In genomic region chr17:7113273-7114071, GRCh38 we compare ENCODE assay signal across 21 cellular contexts. TPM values are rescaled to one million over a fixed set of nuclear protein-coding genes. Genes with fewer than 3 reads are reported as not detected.
DNase-seq lines count a peak whose midpoint lies in the region; ATAC-seq, FAIRE-seq and TF ChIP-seq lines count a peak whose summit lies in the region.
"Had no signal": no experiment of that assay in that cellular context is flagged by ENCODE, and none has a peak within 500 bp of the region (broad histone marks: within the 10 kb centered on the region; RNA-seq: fewer than 3 reads in every experiment).

No MANE protein-coding gene starts in this region.

- peak; percentile 6 for DNase-seq in activated effector memory CD4-positive, alpha-beta T cell treated with anti-CD3 and anti-CD28 coated beads, Interleukin-2, amount 50 U/mL, for 16 hours
- no peak for DNase-seq in activated effector memory CD4-positive, alpha-beta T cell treated with Interleukin-2 at 50 U/mL for 16 hours
- no peak for DNase-seq in GM12878 (ENCODE audit: low read depth, low spot score)
- peak in 1 of 3 donors; percentile 43 for DNase-seq in right lobe of liver
- DNase-seq in hypothalamus (lab: John Stamatoyannopoulos, UW) = no peak
- DNase-seq in inferior parietal cortex (ENCODE audit: extremely low spot score) = no peak
- DNase-seq in left ventricle myocardium superior = no peak
- no peak for DNase-seq in mucosa of descending colon
- DNase-seq: 8988T, DND-41, GDM1, H7, NCI-H1436 treated with DMSO at 0.1 percent for 48 hours, NCI-H2081 treated with DMSO at 0.1 percent for 48 hours, NCI-H524, PC-9, SW 1271 had no signal

- H3K4me3 ChIP-seq in GM12878 (no peak overlapping the region), right lobe of liver (peak overlapping the region; percentile 56 to 77 (median 76)), mucosa of descending colon (no peak overlapping the region)
- H3K4me3 ChIP-seq: PC-9, SJSA1 had no signal

- intact Hi-C loops in GM12878 (cut with micrococcal nuclease; ENCODE audit: unreplicated experiment) (no loop called here), right lobe of liver (cut with DNase I) (no loop called here), left ventricle myocardium superior (cut with micrococcal nuclease) (no loop called here), mucosa of descending colon (cut with DNase I, micrococcal nuclease) (no loop called here)

- CTCF ChIA-PET in GM12878 (lab: Yijun Ruan, JAX) = no interaction called here

- H3K9me3 ChIP-seq in GM12878 (replicated peaks; ENCODE audit: control insufficient read depth, insufficient read depth, low read length) (no peaks in the 10 kb centered on the region), right lobe of liver (no peaks in the 10 kb centered on the region), mucosa of descending colon (no peaks in the 10 kb centered on the region)
- H3K9me3 ChIP-seq: SJSA1 had no signal

- no peaks in the 10 kb centered on the region for H3K36me3 ChIP-seq in GM12878 (ENCODE audit: control insufficient read depth in 2 of 2, insufficient read depth in 2 of 2, low read length in 1 of 2)
- peaks cover 0 to under 1% (median 0%) of the 10 kb centered on the region in 4 donors for H3K36me3 ChIP-seq in right lobe of liver
- H3K36me3 ChIP-seq in mucosa of descending colon (ENCODE audit: low read depth) = no peaks in the 10 kb centered on the region
- H3K36me3 ChIP-seq: SJSA1 had no signal

- H3K4me1 ChIP-seq in GM12878 (ENCODE audit: control insufficient read depth, insufficient read depth, low read length) (peaks cover 7% of the 10 kb centered on the region), right lobe of liver (peaks cover 0 to 33% (median 10%) of the 10 kb centered on the region in 4 donors), mucosa of descending colon (ENCODE audit: low read depth) (no peaks in the 10 kb centered on the region)
- H3K4me1 ChIP-seq: SJSA1 had no signal

- TF ChIP-seq CTCF in GM12878 (IDR thresholded peaks at IDR 0.05 in 2 of 3, conservative IDR thresholded peaks at IDR 0.05 in 1 of 3; ENCODE audit: control insufficient read depth in 2 of 3, extremely low read depth in 1 of 3, insufficient read depth in 1 of 3, low read depth in 3 of 3, low read length in 3 of 3) = no peak
- no peak for TF ChIP-seq CTCF in right lobe of liver (IDR thresholded peaks at IDR 0.05)
- no peak for TF ChIP-seq CTCF in mucosa of descending colon (IDR thresholded peaks at IDR 0.05)

- H3K79me2 ChIP-seq in GM12878 (ENCODE audit: control insufficient read depth, insufficient read depth, low read length) = no peaks in the 10 kb centered on the region

- no peak for ATAC-seq in GM12878
- no peak for ATAC-seq in right lobe of liver
- no peak for ATAC-seq in left ventricle myocardium superior
- ATAC-seq in mucosa of descending colon = no peak

- TF ChIP-seq POLR2A in GM12878 (IDR thresholded peaks at IDR 0.05; ENCODE audit: low read depth, low read length) (no peak), right lobe of liver (IDR thresholded peaks at IDR 0.05) (no peak)

- H3K4me2 ChIP-seq in GM12878 (ENCODE audit: control insufficient read depth, insufficient read depth) = no peak overlapping the region
- H3K4me2 ChIP-seq: PC-9 had no signal

- SMC1A ChIA-PET in GM12878 (lab: Charles Lee; ENCODE audit: uncharacterized antibody, unreplicated experiment) = interaction anchor here (0.7 kb wide), 2 partner anchors 19 to 56 kb away, joined by 3 to 4 read pairs; no protein-coding TSS in a partner anchor

- H3K27me3 ChIP-seq in GM12878 (replicated peaks in 1 of 2; ENCODE audit: control insufficient read depth in 2 of 2, insufficient read depth in 2 of 2, low read length in 1 of 2) (no peaks in the 10 kb centered on the region), right lobe of liver (no peaks in the 10 kb centered on the region)

- TF ChIP-seq EP300 in GM12878 (IDR thresholded peaks at IDR 0.05; ENCODE audit: borderline replicate concordance in 1 of 2, control insufficient read depth in 1 of 2, low read depth in 2 of 2, low read length in 2 of 2) = no peak

- in situ Hi-C loops in GM12878 (cut with MboI) = no loop called here

- H3K27ac ChIP-seq in GM12878 (ENCODE audit: control insufficient read depth, insufficient read depth) (no peak overlapping the region), right lobe of liver (peak overlapping the region; percentile 83 to 97 (median 94))
- H3K27ac ChIP-seq: PC-9, SJSA1 had no signal

- WGBS in GM12878 (ENCODE audit: insufficient coverage, insufficient replicate concordance, low lambda C conversion rate, missing lambda C conversion rate) = 70% methylated on average over 15 of the region's 15 CpGs
- 39% methylated on average over 14 of the region's 15 CpGs for WGBS in right lobe of liver (ENCODE audit: insufficient coverage, low coverage, low lambda C conversion rate, missing lambda C conversion rate)

- no peak overlapping the region for H3K9ac ChIP-seq in GM12878 (ENCODE audit: control insufficient read depth, insufficient read depth, low read length)

- H4K20me1 ChIP-seq in GM12878 (ENCODE audit: control insufficient read depth, insufficient read depth) = no peaks in the 10 kb centered on the region

- TF ChIP-seq RAD21 in GM12878 (IDR thresholded peaks at IDR 0.05; ENCODE audit: insufficient read depth, low read depth, low read length) = no peak

- no peak overlapping the region for H2AFZ ChIP-seq in GM12878 (ENCODE audit: control insufficient read depth, low read depth, low read length)
- H2AFZ ChIP-seq: PC-9 had no signal

- BruUV-seq in GM12878 (replicated peaks; lab: Mats Ljungman, UMichigan) = no TSS peak

- no peak for FAIRE-seq in GM12878 (lab: Jason Lieb, UNC)
- FAIRE-seq: GM19239 had no signal

- POLR2A ChIA-PET in GM12878 (lab: Charles Lee) = no interaction called here

- RAD21 ChIA-PET in GM12878 (lab: Charles Lee; ENCODE audit: unreplicated experiment) = no interaction called here

TF ChIP-seq in GM12878, 131 proteins besides CTCF, POLR2A, EP300 and RAD21:
- TF ChIP-seq EZH2 (IDR thresholded peaks at IDR 0.05; ENCODE audit: borderline replicate concordance, control insufficient read depth, low read depth, low read length) (no peak), HDGF (IDR thresholded peaks at IDR 0.05) (peak; percentile 77), RELA (IDR thresholded peaks at IDR 0.05; ENCODE audit: borderline replicate concordance, partially characterized antibody) (no peak), ZZZ3 (IDR thresholded peaks at IDR 0.05; ENCODE audit: control insufficient read depth, insufficient read length, low read depth) (no peak), NBN (IDR thresholded peaks at IDR 0.05) (peak; percentile 42; the same call in 1 of the 2 replicates), CBX5 (IDR thresholded peaks at IDR 0.05; ENCODE audit: low read depth) (no peak)

RNA-seq across cellular contexts. Expression of gene ASGR2, which starts 1.1 kb away (rescaled TPM):
- 0.51 TPM in 1 of 2 replicates, not detected in the other for total RNA-seq in GM12878 (2013; cell fraction: nucleolus; rRNA removed)
- total RNA-seq in GM12878 (2014; rRNA removed) (not detected in 2 replicates), GM12878 (2014; rRNA removed; fragmentation: Illumina TruSeq; extraction: Trizol) (not detected in 2 replicates), GM12878 (2021) (0.37 TPM in 1 of 2 replicates, not detected in the other), right lobe of liver (100 to 1,000 TPM; 412 to 553 (median 461) TPM), left ventricle myocardium superior (0.30 TPM), mucosa of descending colon (under 1 TPM in 1 of 3 donors, not detected in 2; 0.96 TPM)
- not detected for polyA plus RNA-seq in GM12878 (2011; ENCODE audit: low read depth)
- polyA plus RNA-seq in GM12878 (2011; rRNA removed) (0.17 TPM in 1 of 2 replicates, not detected in the other), GM12878 (2014; fragmentation: Illumina TruSeq; extraction: Trizol) (not detected in 2 replicates), GM12878 (2014; fragmentation: Nextera tagmentation; extraction: Ambion mirVana) (not detected), GM12878 (2014; rRNA removed) (not detected in 2 replicates), GM12878 (2016; fragmentation: Nextera tagmentation; extraction: Ambion mirVana) (not detected)
- polyA plus RNA-seq in GM12878 (2011; cell fraction: cytosol; rRNA removed) = 0.04 and 0.15 TPM in 2 replicates
- 0.07 and 0.09 TPM in 2 replicates for polyA plus RNA-seq in GM12878 (2011; cell fraction: nucleus; rRNA removed)
- polyA plus RNA-seq in GM12878 (2012) = 0.08 TPM in 1 of 2 replicates, not detected in the other
- polyA minus RNA-seq in GM12878 (2011; rRNA and poly(A)+ RNA removed) = not detected in 2 replicates
- not detected in 2 replicates for polyA minus RNA-seq in GM12878 (2011; cell fraction: cytosol; rRNA and poly(A)+ RNA removed)
- not detected in 2 replicates for polyA minus RNA-seq in GM12878 (2011; cell fraction: nucleus; rRNA and poly(A)+ RNA removed)
- total RNA-seq: H7, HT1080, PC-9, SJSA1 had no signal
- polyA plus RNA-seq: BJ had no signal

RNA-seq across cellular contexts. Expression of gene CLEC10A, which starts 33.4 kb away (rescaled TPM):
- total RNA-seq in GM12878 (2013; cell fraction: nucleolus; rRNA removed) = not detected in 2 replicates
- total RNA-seq in GM12878 (2014; rRNA removed) (not detected in 2 replicates), GM12878 (2014; rRNA removed; fragmentation: Illumina TruSeq; extraction: Trizol) (not detected in 2 replicates), GM12878 (2021) (not detected in 2 replicates), right lobe of liver (1 to 10 TPM in 4 of 6 experiments, under 1 TPM in 2; 0.77 to 2.6 (median 1.5) TPM), left ventricle myocardium superior (4.4 TPM), mucosa of descending colon (10 to 100 TPM in 1 of 3 donors, 1 to 10 TPM in 2; 3.1 to 15.1 (median 8.9) TPM)
- polyA plus RNA-seq in GM12878 (2011; ENCODE audit: low read depth) = not detected
- polyA plus RNA-seq in GM12878 (2011; rRNA removed) (not detected in 2 replicates), GM12878 (2014; fragmentation: Illumina TruSeq; extraction: Trizol) (not detected in 2 replicates), GM12878 (2014; fragmentation: Nextera tagmentation; extraction: Ambion mirVana) (not detected), GM12878 (2014; rRNA removed) (not detected in 2 replicates), GM12878 (2016; fragmentation: Nextera tagmentation; extraction: Ambion mirVana) (not detected)
- not detected in 2 replicates for polyA plus RNA-seq in GM12878 (2011; cell fraction: cytosol; rRNA removed)
- polyA plus RNA-seq in GM12878 (2011; cell fraction: nucleus; rRNA removed) = not detected in 2 replicates
- polyA plus RNA-seq in GM12878 (2012) = not detected in 2 replicates
- polyA minus RNA-seq in GM12878 (2011; rRNA and poly(A)+ RNA removed) = not detected in 2 replicates
- not detected in 2 replicates for polyA minus RNA-seq in GM12878 (2011; cell fraction: cytosol; rRNA and poly(A)+ RNA removed)
- polyA minus RNA-seq in GM12878 (2011; cell fraction: nucleus; rRNA and poly(A)+ RNA removed) = not detected in 2 replicates
- total RNA-seq: H7, HT1080, PC-9, SJSA1 had no signal
- polyA plus RNA-seq: BJ had no signal

Comparison
In these comparisons a context has a peak if more than half of its experiments do, and no peak if none do; other contexts are left out.
1. H3K4me3 ChIP-seq: peak in right lobe of liver (3 of 3); none in GM12878 (single experiment) and mucosa of descending colon (single experiment).
2. RNA of gene ASGR2, which starts 1.1 kb away (total RNA-seq): 412 to 553 TPM in right lobe of liver; 0.30 TPM in left ventricle myocardium superior (single experiment), 0.96 TPM in mucosa of descending colon and 0.37 to 0.51 TPM in GM12878; every median in the first group is over 100 times any median in the second.